ENCODE assay signal across 14 cellular contexts in genomic region chr9:134591573-134591981, GRCh38. TPM values are rescaled to one million over a fixed set of nuclear protein-coding genes. Genes with fewer than 3 reads are reported as not detected.
DNase-seq lines count a peak whose midpoint lies in the region; ATAC-seq and TF ChIP-seq lines count a peak whose summit lies in the region.
"Had no signal": no experiment of that assay in that cellular context is flagged by ENCODE, and none has a peak within 500 bp of the region (broad histone marks: within the 10 kb centered on the region; RNA-seq: fewer than 3 reads in every experiment).

No MANE protein-coding gene starts in this region.

- no peak for TF ChIP-seq CTCF in AG09309 (IDR thresholded peaks at IDR 0.05; ENCODE audit: control insufficient read depth, insufficient read depth, low read depth, low read length, missing control alignments)
- no peak for TF ChIP-seq CTCF in nephron progenitor cell (IDR thresholded peaks at IDR 0.05)
- no peak for TF ChIP-seq CTCF in gastroesophageal sphincter (IDR thresholded peaks at IDR 0.05)

- no peak for TF ChIP-seq EP300 in gastroesophageal sphincter (IDR thresholded peaks at IDR 0.05)

- no peaks in the 10 kb centered on the region for H3K36me3 Mint-ChIP-seq in nephron progenitor cell (ENCODE audit: low read depth)

- peak overlapping the region in 2 of 4 donors; percentile 49 to 67 for H3K27ac ChIP-seq in gastroesophageal sphincter
- H3K27ac ChIP-seq: BLaER1 treated with 17β-estradiol and CSF1 and Interleukin-3, amounts not matched to agents 10 nM and 100 nM; upper lobe of right lung had no signal

- H3K27me3 Mint-ChIP-seq in nephron progenitor cell (ENCODE audit: low read depth, poor library complexity), result peaks cover 3% of the 10 kb centered on the region

- H3K4me1 ChIP-seq in gastroesophageal sphincter, result peaks cover 0 to 9% (median 0%) of the 10 kb centered on the region in 3 donors
- H3K4me1 ChIP-seq: upper lobe of right lung had no signal

- ATAC-seq in gastroesophageal sphincter, result no peak
- ATAC-seq in HG03280 (IDR thresholded peaks at IDR 0.05; ENCODE audit: unreplicated experiment), result no peak
- ATAC-seq: T-helper 17 cell had no signal

- no peaks in the 10 kb centered on the region for H3K36me3 ChIP-seq in gastroesophageal sphincter
- H3K36me3 ChIP-seq: BLaER1 treated with 17β-estradiol and CSF1 and Interleukin-3, amounts not matched to agents 10 nM and 100 nM; upper lobe of right lung had no signal

- no peaks in the 10 kb centered on the region for H3K27me3 ChIP-seq in gastroesophageal sphincter
- H3K27me3 ChIP-seq: BLaER1 treated with 17β-estradiol and CSF1 and Interleukin-3, amounts not matched to agents 10 nM and 100 nM; upper lobe of right lung had no signal

- H3K4me3 Mint-ChIP-seq in nephron progenitor cell, result no peak overlapping the region
- H3K4me3 Mint-ChIP-seq: T-helper 17 cell had no signal

- no peaks in the 10 kb centered on the region for H3K9me3 Mint-ChIP-seq in nephron progenitor cell

- H3K4me3 ChIP-seq in AG09309 (ENCODE audit: control insufficient read depth, low read depth, low read length) (no peak overlapping the region; the same call in none of the 2 replicates), gastroesophageal sphincter (no peak overlapping the region)
- H3K4me3 ChIP-seq: BLaER1 treated with 17β-estradiol and CSF1 and Interleukin-3, amounts not matched to agents 10 nM and 100 nM; coronary artery; upper lobe of right lung had no signal

- no peak for TF ChIP-seq POLR2A in gastroesophageal sphincter (IDR thresholded peaks at IDR 0.05)

- H3K9me3 ChIP-seq in gastroesophageal sphincter, result no peaks in the 10 kb centered on the region
- H3K9me3 ChIP-seq: upper lobe of right lung had no signal

- H3K27ac Mint-ChIP-seq in nephron progenitor cell, result peak overlapping the region; percentile 60
- H3K27ac Mint-ChIP-seq: T-helper 17 cell had no signal

- H3K4me1 Mint-ChIP-seq in nephron progenitor cell, result peaks cover 44% of the 10 kb centered on the region
- H3K4me1 Mint-ChIP-seq: T-helper 17 cell had no signal

- DNase-seq in AG09309 (ENCODE audit: low read depth), result peak; percentile 67
- DNase-seq in MV-4-11 (lab: John Stamatoyannopoulos, UW), result peak; percentile 64
- peak; percentile 74 for DNase-seq in fibroblast of gingiva (ENCODE audit: low read depth)
- DNase-seq in nephron progenitor cell, result no peak
- no peak for DNase-seq in DMS153 treated with DMSO at 0.1 percent for 48 hours (lab: John Stamatoyannopoulos, UW; ENCODE audit: unreplicated experiment)
- no peak for DNase-seq in HuH-7 (ENCODE audit: low spot score)
- DNase-seq: activated CD4-positive, alpha-beta T cell treated with anti-CD3 and anti-CD28 coated beads, Interleukin-2, amount 50 U/mL, for 48 hours; activated naive CD4-positive, alpha-beta T cell; T-helper 17 cell had no signal

- 64 to 90% methylated on average over 2 to 5 of the region's 5 CpGs for WGBS in gastroesophageal sphincter (ENCODE audit: low coverage in 1 of 2), 2 donors

RNA-seq across cellular contexts. Expression of gene COL5A1, which starts 50.0 kb away (rescaled TPM):
- 10 to 100 TPM; 48.5 to 86.4 (median 74.9) TPM for total RNA-seq in gastroesophageal sphincter

Comparison
In these comparisons a context has a peak if more than half of its experiments do, and no peak if none do; other contexts are left out.
1. DNase-seq: peak in AG09309 (single experiment), MV-4-11 (single experiment) and fibroblast of gingiva (single experiment); none in nephron progenitor cell (single experiment), DMS153 treated with DMSO at 0.1 percent for 48 hours (single experiment) and HuH-7 (single experiment).